ENCODE assay signal across 11 cellular contexts in the genomic region with DNA sequence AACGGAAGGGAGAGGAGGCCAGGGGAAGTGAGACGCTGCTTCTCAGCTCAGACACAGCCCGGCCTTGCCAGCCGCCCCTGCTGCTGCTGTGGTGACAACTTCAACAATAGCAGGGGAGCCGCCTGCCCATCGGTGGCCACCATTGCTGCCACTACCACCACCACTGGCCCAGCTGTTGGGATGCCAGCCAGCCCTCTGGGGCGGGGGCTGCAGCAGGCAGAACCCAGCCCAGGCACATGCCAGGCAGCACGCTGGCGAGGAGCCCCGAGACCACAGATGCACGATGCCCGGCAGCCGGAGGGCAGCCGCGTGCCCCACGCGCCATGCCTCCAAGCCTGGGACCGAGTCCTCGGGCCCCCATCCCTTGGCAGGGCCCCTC. TPM values are rescaled to one million over a fixed set of nuclear protein-coding genes. Genes with fewer than 3 reads are reported as not detected.
DNase-seq lines count a peak whose midpoint lies in the region; ATAC-seq and TF ChIP-seq lines count a peak whose summit lies in the region.
"Had no signal": no experiment of that assay in that cellular context is flagged by ENCODE, and none has a peak within 500 bp of the region (broad histone marks: within the 10 kb centered on the region; RNA-seq: fewer than 3 reads in every experiment).

No MANE protein-coding gene starts in this region.

- peak; percentile 15 for DNase-seq in RPMI7951 (ENCODE audit: low read depth)
- no peak for DNase-seq in esophagus muscularis mucosa (ENCODE audit: extremely low spot score)
- no peak for DNase-seq in transverse colon
- no peak for DNase-seq in stimulated activated CD8-positive, alpha-beta memory T cell treated with anti-CD3 and anti-CD28 coated beads, Interleukin-4, amount 100 ng/mL, for 48 hours
- DNase-seq: Karpas-422, PC-9 had no signal

- H3K9ac ChIP-seq in mucosa of rectum (ENCODE audit: low read depth in 1 of 2, low read length in 2 of 2): peak overlapping the region; percentile 65 to 76

- WGBS in esophagus muscularis mucosa: 44% methylated on average over 16 of the region's 19 CpGs
- WGBS in transverse colon (ENCODE audit: low coverage in 1 of 2), 2 donors: 14 to 18% methylated on average over 4 to 14 of the region's 19 CpGs

- peak overlapping the region; percentile 45 to 60 (median 52) for H3K4me3 ChIP-seq in esophagus muscularis mucosa
- peak overlapping the region; percentile 70 to 76 for H3K4me3 ChIP-seq in mucosa of rectum (ENCODE audit: low read length in 2 of 2)
- H3K4me3 ChIP-seq in transverse colon: peak overlapping the region; percentile 2 to 48 (median 31)
- H3K4me3 ChIP-seq: GM12878, PC-9 had no signal

- H3K4me1 ChIP-seq in esophagus muscularis mucosa (peaks cover 22 to 58% (median 53%) of the 10 kb centered on the region in 4 donors), mucosa of rectum (ENCODE audit: control insufficient read depth in 2 of 2, insufficient read depth in 2 of 2, low read length in 2 of 2) (peaks cover 29 to 31% of the 10 kb centered on the region in 2 donors), transverse colon (peaks cover 15 to 34% (median 24%) of the 10 kb centered on the region in 4 donors)

- intact Hi-C loops in esophagus muscularis mucosa (cut with DNase I): no loop called here
- intact Hi-C loops in transverse colon (cut with DNase I; ENCODE audit: low total_unique reads): no loop called here

- TF ChIP-seq CTCF in esophagus muscularis mucosa (IDR thresholded peaks at IDR 0.05) (no peak), transverse colon (IDR thresholded peaks at IDR 0.05) (no peak)

- H3K27ac ChIP-seq in esophagus muscularis mucosa (replicated peaks in 1 of 4) (peak overlapping the region in 3 of 4 donors; percentile 48 to 55 (median 50)), mucosa of rectum (ENCODE audit: low read depth in 2 of 2, low read length in 2 of 2) (peak overlapping the region; percentile 91 to 92), transverse colon (peak overlapping the region; percentile 86 to 89 (median 88))
- H3K27ac ChIP-seq: epithelial cell of prostate, PC-9 had no signal

- H3K36me3 ChIP-seq in esophagus muscularis mucosa: peaks cover 0 to 13% (median 10%) of the 10 kb centered on the region in 4 donors
- peaks cover 10 to 18% of the 10 kb centered on the region in 2 donors for H3K36me3 ChIP-seq in mucosa of rectum (ENCODE audit: control insufficient read depth in 2 of 2, insufficient read depth in 2 of 2, low read length in 2 of 2)
- no peaks in the 10 kb centered on the region for H3K36me3 ChIP-seq in transverse colon

- no peak for ATAC-seq in GM21723 (IDR thresholded peaks at IDR 0.05; ENCODE audit: unreplicated experiment)
- no peak for ATAC-seq in HG02610 (IDR thresholded peaks at IDR 0.05; ENCODE audit: unreplicated experiment)
- ATAC-seq: GM12878 had no signal

- no peaks in the 10 kb centered on the region for H3K9me3 ChIP-seq in esophagus muscularis mucosa
- H3K9me3 ChIP-seq in mucosa of rectum (ENCODE audit: control insufficient read depth in 2 of 2, low read length in 2 of 2): no peaks in the 10 kb centered on the region
- H3K9me3 ChIP-seq in transverse colon: no peaks in the 10 kb centered on the region

- TF ChIP-seq POLR2A in esophagus muscularis mucosa (IDR thresholded peaks at IDR 0.05; ENCODE audit: low read depth): no peak
- no peak for TF ChIP-seq POLR2A in transverse colon (IDR thresholded peaks at IDR 0.05)

- in situ Hi-C loops in transverse colon (cut with MboI; ENCODE audit: low pct_ligation_motif_present in 1 of 4, low pct_unique_long_range_greater_than_20kb in 1 of 4, low sequenced_read_pairs in 3 of 4): no loop called here

- no peak for TF ChIP-seq EP300 in esophagus muscularis mucosa (IDR thresholded peaks at IDR 0.05)
- no peak for TF ChIP-seq EP300 in transverse colon (IDR thresholded peaks at IDR 0.05; ENCODE audit: low read depth)

- H3K27me3 ChIP-seq in esophagus muscularis mucosa: no peaks in the 10 kb centered on the region
- no peaks in the 10 kb centered on the region for H3K27me3 ChIP-seq in mucosa of rectum (ENCODE audit: control insufficient read depth in 2 of 2, insufficient read depth in 2 of 2, low read length in 2 of 2)
- H3K27me3 ChIP-seq in transverse colon: no peaks in the 10 kb centered on the region

RNA-seq across cellular contexts. Expression of a gene that starts 7.3 kb away (rescaled TPM):
- 16.4 and 17.9 TPM in 2 replicates for total RNA-seq in RPMI7951 (2014; rRNA removed; shearing (Covaris generic))
- 10 to 100 TPM; 14.5 to 36.7 (median 29.4) TPM for total RNA-seq in esophagus muscularis mucosa
- 100 to 1,000 TPM in 3 of 4 donors, 10 to 100 TPM in 1; 57.9 to 312 (median 143) TPM for total RNA-seq in transverse colon

RNA-seq across cellular contexts. Expression of a gene that starts 16.6 kb away (rescaled TPM):
- 171 and 186 TPM in 2 replicates for total RNA-seq in RPMI7951 (2014; rRNA removed; shearing (Covaris generic))
- 100 to 1,000 TPM in 3 of 4 donors, 10 to 100 TPM in 1; 95.5 to 154 (median 107) TPM for total RNA-seq in esophagus muscularis mucosa
- 100 to 1,000 TPM in 1 of 4 donors, 10 to 100 TPM in 3; 39.2 to 104 (median 72.7) TPM for total RNA-seq in transverse colon

RNA-seq across cellular contexts. Expression of a gene that starts 31.8 kb away (rescaled TPM):
- 51.3 and 56.6 TPM in 2 replicates for total RNA-seq in RPMI7951 (2014; rRNA removed; shearing (Covaris generic))
- total RNA-seq in esophagus muscularis mucosa: 100 to 1,000 TPM in 2 of 4 donors, 10 to 100 TPM in 2; 77.2 to 115 (median 93.3) TPM
- total RNA-seq in transverse colon: 100 to 1,000 TPM; 113 to 154 (median 148) TPM

RNA-seq across cellular contexts. Expression of a gene that starts 31.8 kb away (rescaled TPM):
- total RNA-seq in RPMI7951 (2014; rRNA removed; shearing (Covaris generic)): 68.0 and 68.9 TPM in 2 replicates
- total RNA-seq in esophagus muscularis mucosa (10 to 100 TPM; 24.0 to 27.0 (median 26.0) TPM), transverse colon (10 to 100 TPM; 20.9 to 48.3 (median 40.5) TPM)

RNA-seq across cellular contexts. Expression of a gene that starts 57.3 kb away (rescaled TPM):
- 11.3 and 13.3 TPM in 2 replicates for total RNA-seq in RPMI7951 (2014; rRNA removed; shearing (Covaris generic))
- 10 to 100 TPM; 22.7 to 54.9 (median 36.9) TPM for total RNA-seq in esophagus muscularis mucosa
- total RNA-seq in transverse colon: 10 to 100 TPM in 1 of 4 donors, 1 to 10 TPM in 3; 2.2 to 17.7 (median 3.7) TPM
